Comparison of ENCODE assay signal across 5 cellular contexts in the genomic region with DNA sequence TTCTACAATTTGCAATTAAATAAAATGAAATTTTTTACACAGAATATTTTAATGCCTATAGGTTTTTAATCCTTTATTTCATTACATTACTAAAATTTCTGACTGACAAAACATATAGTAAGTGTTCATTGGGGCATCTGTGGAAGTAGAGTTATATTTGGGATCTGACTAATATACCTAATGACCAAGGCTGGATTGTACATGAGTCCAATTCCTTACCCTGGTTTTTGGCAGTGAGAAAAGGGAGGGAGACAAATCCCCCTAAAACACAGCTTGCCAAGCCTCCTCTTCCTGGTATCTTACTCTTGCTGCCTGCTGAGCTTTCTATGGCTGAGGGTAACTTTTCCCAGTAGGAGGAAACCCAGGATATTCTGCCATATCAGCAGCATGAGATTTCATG.
"Had no signal": no experiment of that assay in that cellular context is flagged by ENCODE, and none has a peak within 500 bp of the region (broad histone marks: within the 10 kb centered on the region; RNA-seq: fewer than 3 reads in every experiment).

No MANE protein-coding gene starts in this region.

- H3K27me3 Mint-ChIP-seq: IgD-negative memory B cell had no signal

- H3K36me3 Mint-ChIP-seq: IgD-negative memory B cell had no signal

- H3K4me3 Mint-ChIP-seq: IgD-negative memory B cell had no signal

- H3K27ac Mint-ChIP-seq: IgD-negative memory B cell had no signal

- H3K4me1 Mint-ChIP-seq: IgD-negative memory B cell had no signal

- DNase-seq: IMR-90, KBM-7 had no signal

- H3K27ac ChIP-seq: HL-60 had no signal

- H3K4me3 ChIP-seq: K562 had no signal
